ENCODE assay signal across 17 cellular contexts in genomic region chr6:97280766-97281165, GRCh38. TPM values are rescaled to one million over a fixed set of nuclear protein-coding genes. Genes with fewer than 3 reads are reported as not detected.
DNase-seq lines count a peak whose midpoint lies in the region; ATAC-seq, FAIRE-seq and TF ChIP-seq lines count a peak whose summit lies in the region.
"Had no signal": no experiment of that assay in that cellular context is flagged by ENCODE, and none has a peak within 500 bp of the region (broad histone marks: within the 10 kb centered on the region; RNA-seq: fewer than 3 reads in every experiment).

No MANE protein-coding gene starts in this region.

- intact Hi-C loops in natural killer cell (cut with micrococcal nuclease) (loop anchor here (5.0 to 10.0 kb wide), 2 partner anchors 356 to 1703 kb away; partner anchors contain the start of genes KLHL32 and MANEA), PC-9 (cut with micrococcal nuclease; ENCODE audit: unreplicated experiment) (loop anchor here (5.0 kb wide), 1 partner anchor 117 kb away; no protein-coding TSS in a partner anchor), endothelial cell of umbilical vein (cut with micrococcal nuclease) (loop anchor here (5.0 kb wide), 1 partner anchor 383 kb away; the partner anchor contains the start of gene NDUFAF4), aorta (cut with DNase I) (loop anchor here (5.0 kb wide), 2 partner anchors 383 to 758 kb away; partner anchors contain the start of genes NDUFAF4 (in 1 of the 2) and UFL1 (in 1 of the 2))

- H2AFZ ChIP-seq in PC-9 (no peak overlapping the region), endothelial cell of umbilical vein (ENCODE audit: low read depth, low read length) (no peak overlapping the region)

- no peaks in the 10 kb centered on the region for H3K9me3 Mint-ChIP-seq in natural killer cell treated with Interleukin-12 subunit alpha and Interleukin-12 subunit beta and Interleukin-15 and Interleukin-18, amount 100 ng/mL, for 72 hours
- H3K9me3 Mint-ChIP-seq in natural killer cell: no peaks in the 10 kb centered on the region

- H3F3A ChIP-seq in PC-9 (ENCODE audit: insufficient read depth, low read depth): no peaks in the 10 kb centered on the region

- H3K4me1 Mint-ChIP-seq in natural killer cell treated with Interleukin-12 subunit alpha and Interleukin-12 subunit beta and Interleukin-15 and Interleukin-18, amount 100 ng/mL, for 72 hours (ENCODE audit: low read depth in 2 of 2): peaks cover 7 to 21% of the 10 kb centered on the region in 2 donors
- H3K4me1 Mint-ChIP-seq in natural killer cell: peaks cover 17 to 24% of the 10 kb centered on the region in 2 donors

- FAIRE-seq in endothelial cell of umbilical vein (lab: Jason Lieb, UNC) (no peak), RCC 7860 (lab: Jason Lieb, UNC) (no peak)
- FAIRE-seq: GM18507 had no signal

- H3K4me3 ChIP-seq in PC-9 (no peak overlapping the region), endothelial cell of umbilical vein (replicated peaks in 1 of 3; ENCODE audit: insufficient read depth in 1 of 3, low read depth in 1 of 3, low read length in 3 of 3) (peak overlapping the region in 1 of 3 experiments; percentile 75), aorta (ENCODE audit: low read length in 2 of 2) (no peak overlapping the region)
- H3K4me3 ChIP-seq: heart right ventricle had no signal

- peak overlapping the region; percentile 93 for H3K4me3 Mint-ChIP-seq in natural killer cell treated with Interleukin-12 subunit alpha and Interleukin-12 subunit beta and Interleukin-15 and Interleukin-18, amount 100 ng/mL, for 72 hours
- no peak overlapping the region for H3K4me3 Mint-ChIP-seq in natural killer cell

- no peaks in the 10 kb centered on the region for H3K27me3 ChIP-seq in PC-9 (ENCODE audit: insufficient read depth, low read depth)
- no peaks in the 10 kb centered on the region for H3K27me3 ChIP-seq in endothelial cell of umbilical vein (ENCODE audit: control insufficient read depth in 2 of 2, insufficient read depth in 2 of 2, low read length in 2 of 2)
- no peaks in the 10 kb centered on the region for H3K27me3 ChIP-seq in aorta (ENCODE audit: control insufficient read depth in 1 of 2, insufficient read depth in 2 of 2, low read length in 1 of 2)
- H3K27me3 ChIP-seq: cardiac muscle cell, heart right ventricle had no signal

- H3K4me2 ChIP-seq in PC-9 (peak overlapping the region; percentile 94; the same call in 1 of the 2 replicates), endothelial cell of umbilical vein (ENCODE audit: insufficient read depth, low read length) (peak overlapping the region; percentile 98)

- H3K36me3 Mint-ChIP-seq in natural killer cell treated with Interleukin-12 subunit alpha and Interleukin-12 subunit beta and Interleukin-15 and Interleukin-18, amount 100 ng/mL, for 72 hours: peaks cover 20% of the 10 kb centered on the region
- H3K36me3 Mint-ChIP-seq in natural killer cell: no peaks in the 10 kb centered on the region

- 0 out of 2 replicates have a peak, but pooled peaks cover 10% of the 10 kb centered on the region for H3K36me3 ChIP-seq in PC-9 (ENCODE audit: low read depth)
- peaks cover 0 to 2% of the 10 kb centered on the region in 2 experiments for H3K36me3 ChIP-seq in endothelial cell of umbilical vein (ENCODE audit: control insufficient read depth in 2 of 2, extremely low read depth in 1 of 2, insufficient read depth in 2 of 2, low read length in 2 of 2)
- H3K36me3 ChIP-seq in aorta (ENCODE audit: control insufficient read depth in 1 of 2, insufficient read depth in 2 of 2, low read length in 1 of 2): no peaks in the 10 kb centered on the region
- H3K36me3 ChIP-seq: cardiac muscle cell had no signal

- BruUV-seq in PC-9 (replicated peaks; lab: Mats Ljungman, UMichigan) (no TSS peak), endothelial cell of umbilical vein (replicated peaks; lab: Mats Ljungman, UMichigan) (no TSS peak)

- peak overlapping the region; percentile 88 for H3K9ac ChIP-seq in endothelial cell of umbilical vein (replicated peaks; ENCODE audit: extremely low read depth, insufficient read depth, low read length)

- H3K27ac ChIP-seq in PC-9 (no peak overlapping the region), endothelial cell of umbilical vein (ENCODE audit: insufficient read depth, low read depth, low read length) (no peak overlapping the region), aorta (ENCODE audit: low read depth in 1 of 2, low read length in 2 of 2) (no peak overlapping the region)
- H3K27ac ChIP-seq: cardiac muscle cell, heart right ventricle had no signal

- H3K79me2 ChIP-seq in PC-9 (ENCODE audit: low read depth) (peaks cover 15% of the 10 kb centered on the region), endothelial cell of umbilical vein (ENCODE audit: control insufficient read depth, insufficient read depth, low read length) (peaks cover 19% of the 10 kb centered on the region)

- H3K9me3 ChIP-seq in PC-9 (ENCODE audit: insufficient read depth, low read depth) (no peaks in the 10 kb centered on the region), endothelial cell of umbilical vein (replicated peaks; ENCODE audit: control insufficient read depth, insufficient read depth, low read length) (no peaks in the 10 kb centered on the region), aorta (ENCODE audit: control insufficient read depth, low read length) (no peaks in the 10 kb centered on the region)
- H3K9me3 ChIP-seq: heart right ventricle had no signal

- dilution Hi-C loops in endothelial cell of umbilical vein (cut with MboI; ENCODE audit: extremely low pct_ligation_motif_present, low sequenced_read_pairs): no loop called here

- 86 to 92% methylated on average over 1 of the region's 1 CpG for WGBS in aorta, 2 donors

- H3K9me1 ChIP-seq in endothelial cell of umbilical vein (replicated peaks; ENCODE audit: control insufficient read depth, extremely low read depth, insufficient read depth, low read length): no peaks in the 10 kb centered on the region

- CTCF ChIA-PET in PC-9 (lab: Charles Lee): no interaction called here
- CTCF ChIA-PET in endothelial cell of umbilical vein (lab: Charles Lee): no interaction called here

- DNase-seq in natural killer cell treated with Interleukin-12 subunit alpha and Interleukin-12 subunit beta and Interleukin-15 and Interleukin-18, amount 100 ng/mL, for 72 hours (ENCODE audit: low spot score): no peak
- DNase-seq in natural killer cell: no peak
- no peak for DNase-seq in PC-9
- DNase-seq in endothelial cell of umbilical vein (ENCODE audit: low read depth, low spot score): no peak
- no peak for DNase-seq in pons (ENCODE audit: low spot score)
- DNase-seq in aorta: no peak
- DNase-seq in RCC 7860 (ENCODE audit: low spot score): no peak
- DNase-seq: HCEC 1CT; heart right ventricle; left ventricle myocardium superior; NCI-H146; NCI-H510A; occipital lobe; stimulated activated CD8-positive, alpha-beta memory T cell treated with anti-CD3 and anti-CD28 coated beads, Interleukin-4, amount 100 ng/mL, for 48 hours had no signal

- no peaks in the 10 kb centered on the region for H4K20me1 ChIP-seq in PC-9 (ENCODE audit: insufficient read depth)
- H4K20me1 ChIP-seq in endothelial cell of umbilical vein (replicated peaks; ENCODE audit: control insufficient read depth, extremely low read depth, insufficient read depth, low read length): no peaks in the 10 kb centered on the region

- no peak for ATAC-seq in natural killer cell treated with Interleukin-12 subunit alpha and Interleukin-12 subunit beta and Interleukin-15 and Interleukin-18, amount 100 ng/mL, for 72 hours
- ATAC-seq in natural killer cell: no peak
- no peak for ATAC-seq in HG03135 (IDR thresholded peaks at IDR 0.05; ENCODE audit: unreplicated experiment)
- no peak for ATAC-seq in aorta (ENCODE audit: low FRiP score)
- ATAC-seq: heart right ventricle, left ventricle myocardium superior had no signal

- H3K27ac Mint-ChIP-seq in natural killer cell treated with Interleukin-12 subunit alpha and Interleukin-12 subunit beta and Interleukin-15 and Interleukin-18, amount 100 ng/mL, for 72 hours: no peak overlapping the region
- H3K27ac Mint-ChIP-seq in natural killer cell: no peak overlapping the region

- TF ChIP-seq CTCF in natural killer cell (IDR thresholded peaks at IDR 0.05) (no peak), PC-9 (conservative IDR thresholded peaks at IDR 0.05) (no peak), endothelial cell of umbilical vein (IDR thresholded peaks at IDR 0.05; ENCODE audit: extremely low read depth in 1 of 2, insufficient read depth in 1 of 2, low read depth in 1 of 2, low read length in 2 of 2) (no peak)

- no peaks in the 10 kb centered on the region for H3K27me3 Mint-ChIP-seq in natural killer cell treated with Interleukin-12 subunit alpha and Interleukin-12 subunit beta and Interleukin-15 and Interleukin-18, amount 100 ng/mL, for 72 hours
- H3K27me3 Mint-ChIP-seq in natural killer cell (ENCODE audit: low read depth in 2 of 2): no peaks in the 10 kb centered on the region

- H3K9me2 ChIP-seq in PC-9 (ENCODE audit: insufficient read depth): no peaks in the 10 kb centered on the region

- no peak for TF ChIP-seq POLR2A in endothelial cell of umbilical vein (IDR thresholded peaks at IDR 0.05; ENCODE audit: low read depth, low read length)

- H3K4me1 ChIP-seq in PC-9 (replicated peaks; ENCODE audit: insufficient read depth) (peaks cover 21% of the 10 kb centered on the region), endothelial cell of umbilical vein (ENCODE audit: control insufficient read depth, extremely low read depth, insufficient read depth, low read length) (peaks cover 21% of the 10 kb centered on the region), aorta (ENCODE audit: control insufficient read depth in 1 of 2, insufficient read depth in 2 of 2, low read length in 2 of 2) (no peaks in the 10 kb centered on the region)

- POLR2A ChIA-PET in PC-9 (lab: Charles Lee; ENCODE audit: unreplicated experiment) (no interaction called here), endothelial cell of umbilical vein (lab: Charles Lee) (no interaction called here)

TF ChIP-seq in endothelial cell of umbilical vein, 7 proteins besides CTCF, POLR2A, EP300 and RAD21 (continues in another document):
- no peak for TF ChIP-seq GATA2 (IDR thresholded peaks at IDR 0.05; ENCODE audit: insufficient read depth, insufficient read length, low read depth, low read length)

RNA-seq across cellular contexts. Expression of gene MMS22L, which starts 2.2 kb away (rescaled TPM):
- total RNA-seq in natural killer cell treated with Interleukin-12 subunit alpha and Interleukin-12 subunit beta and Interleukin-15 and Interleukin-18, amount 100 ng/mL, for 72 hours: 10 to 100 TPM; 30.8 to 66.9 TPM
- total RNA-seq in natural killer cell: 10 to 100 TPM in 2 of 3 donors, 1 to 10 TPM in 1; 9.1 to 14.3 (median 11.7) TPM
- 31.5 and 43.6 TPM in 2 replicates for total RNA-seq in PC-9 (2021)
- total RNA-seq in endothelial cell of umbilical vein: 19.3 and 22.7 TPM in 2 replicates
- polyA plus RNA-seq in endothelial cell of umbilical vein: 3.8 and 5.5 TPM in 2 replicates
- 6.4 and 7.5 TPM in 2 replicates for polyA plus RNA-seq in endothelial cell of umbilical vein (2011; cell fraction: cytosol; rRNA removed)
- polyA plus RNA-seq in endothelial cell of umbilical vein (2011; cell fraction: nucleus; rRNA removed): 14.5 and 20.0 TPM in 2 replicates
- 6.9 and 11.8 TPM in 2 replicates for polyA plus RNA-seq in endothelial cell of umbilical vein (2012)
- polyA minus RNA-seq in endothelial cell of umbilical vein: 34.5 and 34.8 TPM in 2 replicates
- 27.0 TPM for polyA minus RNA-seq in endothelial cell of umbilical vein (2011; cell fraction: cytosol; rRNA and poly(A)+ RNA removed)
- 65.5 and 73.2 TPM in 2 replicates for polyA minus RNA-seq in endothelial cell of umbilical vein (2011; cell fraction: nucleus; rRNA and poly(A)+ RNA removed)
- 10 to 100 TPM in 1 of 2 donors, 1 to 10 TPM in 1; 6.6 to 10.8 TPM for total RNA-seq in aorta
- 1 to 10 TPM in 1 of 2 donors, under 1 TPM in 1; 0.50 to 1.5 TPM for polyA plus RNA-seq in aorta
